17 cellular contexts compared by ENCODE assay signal in the genomic region with DNA sequence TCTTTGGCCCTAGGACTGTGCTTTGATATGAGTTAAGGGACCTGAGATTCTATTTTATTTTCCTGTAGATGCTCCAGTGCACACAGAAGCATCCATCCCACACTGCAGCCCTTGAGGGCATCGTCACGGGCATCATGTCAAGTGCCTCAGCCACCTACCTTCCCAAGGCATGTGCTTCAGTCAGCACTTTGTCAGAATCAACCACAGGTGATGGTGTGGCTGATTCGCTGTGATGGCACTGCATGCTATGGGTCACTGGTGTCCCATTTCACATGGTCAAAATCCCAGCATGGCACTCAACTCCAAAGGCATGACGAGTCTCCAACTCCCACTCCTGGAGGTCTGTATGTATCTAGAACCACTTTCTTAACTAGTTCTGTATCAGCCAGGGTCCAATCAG. TPM values are rescaled to one million over a fixed set of nuclear protein-coding genes. Genes with fewer than 3 reads are reported as not detected.
DNase-seq lines count a peak whose midpoint lies in the region; ATAC-seq, FAIRE-seq and TF ChIP-seq lines count a peak whose summit lies in the region.
"Had no signal": no experiment of that assay in that cellular context is flagged by ENCODE, and none has a peak within 500 bp of the region (broad histone marks: within the 10 kb centered on the region; RNA-seq: fewer than 3 reads in every experiment).

No MANE protein-coding gene starts in this region.

- no peaks in the 10 kb centered on the region for H3K4me1 Mint-ChIP-seq in activated CD8-positive, alpha-beta T cell treated with anti-CD3 and anti-CD28 coated beads for 36 hours (ENCODE audit: low read depth)
- H3K4me1 Mint-ChIP-seq: CD4-positive, alpha-beta memory T cell had no signal

- H4K91ac ChIP-seq in H1 (replicated peaks; ENCODE audit: insufficient read length, low read length) (no peak overlapping the region), neuronal stem cell (ENCODE audit: low read depth, low read length, poor library complexity) (no peak overlapping the region)

- no peaks in the 10 kb centered on the region for H3K23me2 ChIP-seq in H1 (ENCODE audit: low read depth, low read length)

- no peaks in the 10 kb centered on the region for H3K9me3 Mint-ChIP-seq in activated CD8-positive, alpha-beta T cell treated with anti-CD3 and anti-CD28 coated beads for 36 hours

- TF ChIP-seq EP300 in H1 (IDR thresholded peaks at IDR 0.05; ENCODE audit: borderline replicate concordance in 1 of 2, low read depth in 2 of 2, low read length in 2 of 2) = no peak

- no peak for FAIRE-seq in H1 (lab: Jason Lieb, UNC)
- FAIRE-seq: A204.1, H54 had no signal

- H3K4me1 ChIP-seq in H1 (replicated peaks in 1 of 4; ENCODE audit: control insufficient read depth in 3 of 4, insufficient read depth in 4 of 4, low read length in 3 of 4) = no peaks in the 10 kb centered on the region
- no peaks in the 10 kb centered on the region for H3K4me1 ChIP-seq in neuronal stem cell (ENCODE audit: control insufficient read depth in 2 of 2, insufficient read depth in 1 of 2, low read depth in 1 of 2, low read length in 2 of 2)
- H3K4me1 ChIP-seq in mesendoderm (ENCODE audit: control insufficient read depth, low read depth, low read length) = no peaks in the 10 kb centered on the region
- H3K4me1 ChIP-seq in right cardiac atrium (ENCODE audit: control insufficient read depth, insufficient read depth, low read length) = no peaks in the 10 kb centered on the region
- H3K4me1 ChIP-seq: BE2C had no signal

- H3K9me3 ChIP-seq in H1 (ENCODE audit: insufficient read depth in 2 of 2, low read depth in 1 of 2, low read length in 1 of 2) (peaks cover 0 to 3% of the 10 kb centered on the region in 2 experiments; a peak in 1 of 4 replicates), neuronal stem cell (replicated peaks in 1 of 2; ENCODE audit: control insufficient read depth in 2 of 2, insufficient read depth in 1 of 2, low read depth in 1 of 2, low read length in 2 of 2) (peaks cover 0 to 3% of the 10 kb centered on the region in 2 donors), right cardiac atrium (ENCODE audit: control insufficient read depth, low read length) (no peaks in the 10 kb centered on the region)
- H3K9me3 ChIP-seq: BE2C had no signal

- H3K79me1 ChIP-seq in H1 (ENCODE audit: low read depth, low read length) = no peaks in the 10 kb centered on the region; the same call in 1 of the 2 replicates
- no peaks in the 10 kb centered on the region for H3K79me1 ChIP-seq in neuronal stem cell (ENCODE audit: low read depth, low read length)
- no peaks in the 10 kb centered on the region for H3K79me1 ChIP-seq in mesendoderm (ENCODE audit: low read length)

- H3K4me3 Mint-ChIP-seq in activated CD8-positive, alpha-beta T cell treated with anti-CD3 and anti-CD28 coated beads for 36 hours = no peak overlapping the region
- H3K4me3 Mint-ChIP-seq: CD4-positive, alpha-beta memory T cell had no signal

- H3K56ac ChIP-seq in H1 (replicated peaks; ENCODE audit: insufficient read length, low read depth, low read length) (no peak overlapping the region), mesendoderm (ENCODE audit: low read length) (no peak overlapping the region)

- H2BK120ac ChIP-seq in H1 (replicated peaks; ENCODE audit: low read depth, low read length) (no peak overlapping the region), neuronal stem cell (ENCODE audit: low read depth, low read length) (no peak overlapping the region), mesendoderm (ENCODE audit: low read depth, low read length) (no peak overlapping the region)

- H4K5ac ChIP-seq in H1 (ENCODE audit: insufficient read length, low read depth, low read length) = no peak overlapping the region
- H4K5ac ChIP-seq in mesendoderm (ENCODE audit: low read length) = no peak overlapping the region

- no peaks in the 10 kb centered on the region for H4K20me1 ChIP-seq in H1 (replicated peaks in 1 of 2; ENCODE audit: control insufficient read depth in 1 of 2, insufficient read depth in 2 of 2, low read length in 2 of 2)

- WGBS in H1 (ENCODE audit: extremely low coverage in 1 of 2, insufficient coverage in 1 of 2, insufficient read length in 1 of 2, insufficient replicate concordance in 2 of 2, low coverage in 1 of 2, low lambda C conversion rate in 2 of 2, missing lambda C conversion rate in 1 of 2), 2 experiments = 90% methylated on average over 4 of the region's 4 CpGs; no CpG with 5 or more reads in 1 of the 2 experiments
- WGBS in neuronal stem cell (ENCODE audit: extremely low coverage in 2 of 2, insufficient read length in 2 of 2, insufficient replicate concordance in 1 of 2), 2 donors = no CpG with 5 or more reads among the region's 4 CpGs
- no CpG with 5 or more reads among the region's 4 CpGs for WGBS in mesendoderm (ENCODE audit: extremely low coverage, insufficient coverage, low lambda C conversion rate)
- 88% methylated on average over 4 of the region's 4 CpGs for WGBS in right cardiac atrium

- DNase-seq in DMS79 treated with DMSO at 0.1 percent for 48 hours (lab: John Stamatoyannopoulos, UW) = peak; percentile 82
- DNase-seq in RKO (ENCODE audit: low spot score) = peak; percentile 23
- no peak for DNase-seq in H1 (ENCODE audit: low read depth in 1 of 2, low spot score in 2 of 2)
- no peak for DNase-seq in neuronal stem cell (ENCODE audit: low spot score)
- no peak for DNase-seq in mesendoderm
- DNase-seq in right cardiac atrium = no peak
- DNase-seq in activated CD8-positive, alpha-beta T cell treated with anti-CD3 and anti-CD28 coated beads for 36 hours = no peak
- no peak for DNase-seq in activated T-cell treated with anti-CD3 and anti-CD28 coated beads for 4 hours
- DNase-seq: BE2C; CD4-positive, alpha-beta memory T cell; DMS153; GF-D8; IMR-90 had no signal

- no peak for ATAC-seq in right cardiac atrium
- no peak for ATAC-seq in activated CD8-positive, alpha-beta T cell treated with anti-CD3 and anti-CD28 coated beads for 36 hours
- ATAC-seq: HCT116 had no signal

- H3K27me3 Mint-ChIP-seq in activated CD8-positive, alpha-beta T cell treated with anti-CD3 and anti-CD28 coated beads for 36 hours = peaks cover 3% of the 10 kb centered on the region

- H3K4ac ChIP-seq in H1 (replicated peaks; ENCODE audit: insufficient read length, low read depth, low read length) = no peak overlapping the region
- no peak overlapping the region for H3K4ac ChIP-seq in neuronal stem cell (ENCODE audit: low read length)
- no peak overlapping the region for H3K4ac ChIP-seq in mesendoderm (ENCODE audit: low read depth, low read length)

- H3K27ac Mint-ChIP-seq in activated CD8-positive, alpha-beta T cell treated with anti-CD3 and anti-CD28 coated beads for 36 hours = no peak overlapping the region
- H3K27ac Mint-ChIP-seq: CD4-positive, alpha-beta memory T cell had no signal

- H2BK15ac ChIP-seq in H1 (ENCODE audit: low read length) (no peak overlapping the region), neuronal stem cell (ENCODE audit: low read length) (no peak overlapping the region), mesendoderm (replicated peaks; ENCODE audit: low read depth) (no peak overlapping the region)

- H3K4me3 ChIP-seq in H1 (ENCODE audit: extremely low read depth in 1 of 4, insufficient read depth in 2 of 4, low read depth in 3 of 4, low read length in 4 of 4) (no peak overlapping the region), neuronal stem cell (ENCODE audit: low read length in 2 of 2) (no peak overlapping the region), mesendoderm (ENCODE audit: low read length) (no peak overlapping the region), right cardiac atrium (ENCODE audit: low read length) (no peak overlapping the region)

- TF ChIP-seq RAD21 in H1 (IDR thresholded peaks at IDR 0.05 in 1 of 2, conservative IDR thresholded peaks at IDR 0.05 in 1 of 2; ENCODE audit: low read depth in 2 of 2, low read length in 2 of 2) = no peak

- H2BK12ac ChIP-seq in H1 (ENCODE audit: low read depth, low read length) = peak overlapping the region; percentile 60; the same call in 1 of the 2 replicates
- no peak overlapping the region for H2BK12ac ChIP-seq in neuronal stem cell (ENCODE audit: low read length)

- no peak overlapping the region for H2BK20ac ChIP-seq in H1 (ENCODE audit: low read length)

- intact Hi-C loops in right cardiac atrium (cut with DNase I) = no loop called here
- intact Hi-C loops in activated CD8-positive, alpha-beta T cell treated with anti-CD3 and anti-CD28 coated beads for 36 hours (cut with micrococcal nuclease) = no loop called here

- no peak overlapping the region for H3K23ac ChIP-seq in H1 (ENCODE audit: insufficient read length)
- no peak overlapping the region for H3K23ac ChIP-seq in neuronal stem cell (ENCODE audit: low read depth, low read length, poor library complexity)
- H3K23ac ChIP-seq in mesendoderm (ENCODE audit: low read length) = no peak overlapping the region

- H3K36me3 Mint-ChIP-seq in activated CD8-positive, alpha-beta T cell treated with anti-CD3 and anti-CD28 coated beads for 36 hours (ENCODE audit: low read depth) = no peaks in the 10 kb centered on the region
- H3K36me3 Mint-ChIP-seq: CD4-positive, alpha-beta memory T cell had no signal

- POLR2A ChIA-PET in H1 (lab: Charles Lee; ENCODE audit: partially characterized antibody) = no interaction called here
- POLR2A ChIA-PET in activated CD8-positive, alpha-beta T cell treated with anti-CD3 and anti-CD28 coated beads for 36 hours (lab: Charles Lee) = no interaction called here

- no peak overlapping the region for H3K27ac ChIP-seq in H1 (ENCODE audit: low read depth, low read length)
- no peak overlapping the region for H3K27ac ChIP-seq in neuronal stem cell (replicated peaks; ENCODE audit: low read length)
- no peak overlapping the region for H3K27ac ChIP-seq in mesendoderm (ENCODE audit: low read depth, low read length)
- H3K27ac ChIP-seq in right cardiac atrium (ENCODE audit: low read length) = no peak overlapping the region
- H3K27ac ChIP-seq: C4-2B had no signal

- H3K79me2 ChIP-seq in H1 (ENCODE audit: control insufficient read depth in 1 of 2, insufficient read depth in 2 of 2, low read length in 2 of 2) = no peaks in the 10 kb centered on the region
- no peaks in the 10 kb centered on the region for H3K79me2 ChIP-seq in mesendoderm (ENCODE audit: control insufficient read depth, insufficient read depth, low read length)

- CTCF ChIA-PET in H1 (lab: Charles Lee; ENCODE audit: partially characterized antibody) = interaction anchor here (0.7 to 1.3 kb wide), 2 partner anchors 13 to 81 kb away, joined by 3 to 4 read pairs; no protein-coding TSS in a partner anchor
- CTCF ChIA-PET in activated CD8-positive, alpha-beta T cell treated with anti-CD3 and anti-CD28 coated beads for 36 hours (lab: Charles Lee) = no interaction called here

- no peak overlapping the region for H3K4me2 ChIP-seq in H1 (ENCODE audit: insufficient read depth in 1 of 2, low read depth in 2 of 2, low read length in 2 of 2)
- no peak overlapping the region for H3K4me2 ChIP-seq in neuronal stem cell (ENCODE audit: insufficient read depth, low read length, poor library complexity, severe bottlenecking)
- no peak overlapping the region for H3K4me2 ChIP-seq in mesendoderm (ENCODE audit: low read length)

- no peak overlapping the region for H2BK5ac ChIP-seq in H1 (ENCODE audit: low read depth, low read length)
- H2BK5ac ChIP-seq in neuronal stem cell (ENCODE audit: low read length) = no peak overlapping the region
- H2BK5ac ChIP-seq in mesendoderm (ENCODE audit: low read length) = no peak overlapping the region

- H3K18ac ChIP-seq in H1 (ENCODE audit: extremely low read depth, low read length) = no peak overlapping the region
- H3K18ac ChIP-seq in neuronal stem cell (ENCODE audit: low read length) = peak overlapping the region; percentile 35
- no peak overlapping the region for H3K18ac ChIP-seq in mesendoderm (ENCODE audit: low read length)

- TF ChIP-seq POLR2A in H1 (IDR thresholded peaks at IDR 0.05; ENCODE audit: control extremely low read depth in 1 of 2, low read depth in 2 of 2, low read length in 2 of 2) = no peak

- H2AFZ ChIP-seq in H1 (ENCODE audit: low read length) (no peak overlapping the region), neuronal stem cell (ENCODE audit: low read length) (no peak overlapping the region)

- H3K36me3 ChIP-seq in H1 (ENCODE audit: control insufficient read depth in 2 of 4, insufficient read depth in 4 of 4, low read length in 3 of 4) (no peaks in the 10 kb centered on the region), neuronal stem cell (replicated peaks in 1 of 2; ENCODE audit: control insufficient read depth in 2 of 2, insufficient read depth in 2 of 2, low read length in 2 of 2) (no peaks in the 10 kb centered on the region), mesendoderm (ENCODE audit: control insufficient read depth, insufficient read depth, low read length) (no peaks in the 10 kb centered on the region)
- H3K36me3 ChIP-seq: BE2C had no signal

- H3K14ac ChIP-seq in H1 (ENCODE audit: insufficient read length) (no peak overlapping the region), neuronal stem cell (ENCODE audit: low read length) (peak overlapping the region; percentile 63)

- H3K27me3 ChIP-seq in H1 (replicated peaks in 1 of 4; ENCODE audit: control insufficient read depth in 3 of 4, extremely low read depth in 1 of 4, insufficient read depth in 3 of 4, low read length in 3 of 4) = no peaks in the 10 kb centered on the region
- peaks cover 0 to 1% (median 0%) of the 10 kb centered on the region in 3 experiments for H3K27me3 ChIP-seq in neuronal stem cell (ENCODE audit: control insufficient read depth in 3 of 3, insufficient read depth in 3 of 3, low read depth in 1 of 3, low read length in 3 of 3)
- H3K27me3 ChIP-seq in mesendoderm (ENCODE audit: insufficient read depth, low read length, poor library complexity) = no peaks in the 10 kb centered on the region
- no peaks in the 10 kb centered on the region for H3K27me3 ChIP-seq in right cardiac atrium (ENCODE audit: control insufficient read depth, insufficient read depth)
- H3K27me3 ChIP-seq: BE2C had no signal

- no peak overlapping the region for H4K8ac ChIP-seq in H1 (ENCODE audit: extremely low read depth, insufficient read depth, low read length)
- no peak overlapping the region for H4K8ac ChIP-seq in neuronal stem cell (ENCODE audit: low read depth, low read length)
- no peak overlapping the region for H4K8ac ChIP-seq in mesendoderm (ENCODE audit: low read depth, low read length)

- no peak for TF ChIP-seq CTCF in H1 (IDR thresholded peaks at IDR 0.05; ENCODE audit: control extremely low read depth in 1 of 3, insufficient read depth in 1 of 3, low read depth in 1 of 3, low read length in 3 of 3)
- TF ChIP-seq CTCF in activated CD8-positive, alpha-beta T cell treated with anti-CD3 and anti-CD28 coated beads for 36 hours (IDR thresholded peaks at IDR 0.05) = no peak

- H2AK5ac ChIP-seq in H1 (ENCODE audit: low read depth, low read length) = 0 out of 2 replicates have a peak overlapping the region, but pooled peaks have one; percentile 65
- peak overlapping the region; percentile 94 for H2AK5ac ChIP-seq in neuronal stem cell (ENCODE audit: low read depth, low read length)
- no peak overlapping the region for H2AK5ac ChIP-seq in mesendoderm (ENCODE audit: low read length)

- H3K9ac ChIP-seq in H1 (replicated peaks in 1 of 4; ENCODE audit: extremely low read depth in 1 of 4, low read depth in 3 of 4, low read length in 3 of 4) (no peak overlapping the region), neuronal stem cell (ENCODE audit: low read depth, low read length, poor library complexity) (no peak overlapping the region), mesendoderm (ENCODE audit: low read length) (no peak overlapping the region)

RNA-seq across cellular contexts. Expression of a gene that starts 20.1 kb away (rescaled TPM):
- total RNA-seq in H1 (2021; fragmentation: NEBNext Ultra II Directional; extraction: Animal tissue kit (Norgen Biotek cat#: 25700)) = 94.3 and 95.9 TPM in 2 replicates
- polyA plus RNA-seq in H1 (2011; rRNA removed) = 18.7 and 20.3 TPM in 2 replicates
- 19.2 TPM for polyA plus RNA-seq in H1 (2011; cell fraction: cytosol; rRNA removed)
- polyA plus RNA-seq in H1 (2011; cell fraction: nucleus; rRNA removed) = 108 TPM
- 45.0 to 66.0 TPM (median 51.4 TPM) in 4 replicates for polyA plus RNA-seq in H1 (2012, experiment 1 of 2)
- 7.1 TPM for polyA plus RNA-seq in H1 (2012, experiment 2 of 2)
- 52.0 TPM for polyA plus RNA-seq in H1 (2013, experiment 1 of 2)
- polyA plus RNA-seq in H1 (2013, experiment 2 of 2) = 51.0 TPM
- 113 and 191 TPM in 2 replicates for polyA minus RNA-seq in H1 (2011; rRNA and poly(A)+ RNA removed)
- 34.1 TPM for polyA minus RNA-seq in H1 (2011; cell fraction: cytosol; rRNA and poly(A)+ RNA removed)
- polyA minus RNA-seq in H1 (2011; cell fraction: nucleus; rRNA and poly(A)+ RNA removed) = 219 TPM
- 24.9 TPM for polyA plus RNA-seq in neuronal stem cell (2013, experiment 1 of 2)
- polyA plus RNA-seq in neuronal stem cell (2013, experiment 2 of 2) = 26.0 TPM
- polyA plus RNA-seq in mesendoderm (2013, experiment 1 of 2) = 7.3 TPM
- polyA plus RNA-seq in mesendoderm (2013, experiment 2 of 2) = 8.5 TPM
- 10 to 100 TPM in 3 of 4 donors, 1 to 10 TPM in 1; 8.5 to 14.3 (median 11.8) TPM for total RNA-seq in right cardiac atrium
- polyA plus RNA-seq in right cardiac atrium = 1.4 TPM
- not detected for total RNA-seq in activated CD8-positive, alpha-beta T cell treated with anti-CD3 and anti-CD28 coated beads for 36 hours
- total RNA-seq: CD4-positive, alpha-beta memory T cell had no signal
- polyA plus RNA-seq: CD4-positive, alpha-beta memory T cell had no signal

Comparison
In these comparisons a context has a peak if more than half of its experiments do, and no peak if none do; other contexts are left out.
1. DNase-seq: peak in DMS79 treated with DMSO at 0.1 percent for 48 hours (single experiment) and RKO (single experiment); none in H1 (0 of 2), neuronal stem cell (single experiment), mesendoderm (single experiment), right cardiac atrium (0 of 3), activated CD8-positive, alpha-beta T cell treated with anti-CD3 and anti-CD28 coated beads for 36 hours (single experiment) and activated T-cell treated with anti-CD3 and anti-CD28 coated beads for 4 hours (single experiment).
2. RNA of a gene that starts 20.1 kb away (total RNA-seq): 94.3 to 95.9 TPM in H1 and 8.5 to 14.3 TPM in right cardiac atrium; not detected in activated CD8-positive, alpha-beta T cell treated with anti-CD3 and anti-CD28 coated beads for 36 hours; every median in the first group is over 4 times any median in the second.